In the genomic region with DNA sequence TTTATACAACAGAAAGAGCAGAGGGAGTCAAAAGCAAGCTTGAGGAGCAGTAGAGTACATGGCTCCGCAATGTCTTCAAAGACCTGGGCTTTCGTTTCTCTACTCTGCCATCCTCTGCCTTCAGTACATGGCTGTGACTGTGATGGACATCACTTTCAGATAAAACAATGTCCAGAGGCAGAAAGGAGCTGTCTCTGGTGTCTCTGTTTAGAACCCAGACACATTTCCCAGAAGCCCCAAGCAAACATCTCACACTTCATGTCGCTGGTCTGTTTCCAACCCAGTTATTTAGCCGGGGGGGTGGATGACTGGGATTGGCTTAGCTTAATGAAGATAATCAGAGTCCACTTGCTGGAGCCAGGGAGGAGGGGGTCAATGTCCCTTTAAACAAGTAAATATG, we compare ENCODE assay signal across 17 cellular contexts. TPM values are rescaled to one million over a fixed set of nuclear protein-coding genes. Genes with fewer than 3 reads are reported as not detected.
A peak's percentile ranks its signal among the peaks of the same experiment; 100 is the strongest.
DNase-seq lines count a peak whose midpoint lies in the region; ATAC-seq and TF ChIP-seq lines count a peak whose summit lies in the region.
"Had no signal": no experiment of that assay in that cellular context is flagged by ENCODE, and none has a peak within 500 bp of the region (broad histone marks: within the 10 kb centered on the region; RNA-seq: fewer than 3 reads in every experiment).

No MANE protein-coding gene starts in this region.

- no peaks in the 10 kb centered on the region for H3K4me1 ChIP-seq in liver (ENCODE audit: control insufficient read depth in 4 of 4, insufficient read depth in 4 of 4, low read length in 3 of 4)
- H3K4me1 ChIP-seq in right lobe of liver = no peaks in the 10 kb centered on the region
- peaks cover 27% of the 10 kb centered on the region for H3K4me1 ChIP-seq in IMR-90 (ENCODE audit: control insufficient read depth, insufficient read depth, low read length)
- H3K4me1 ChIP-seq in mesenchymal stem cell (ENCODE audit: control insufficient read depth, insufficient read depth, low read depth, low read length) = peaks cover 5% of the 10 kb centered on the region
- H3K4me1 ChIP-seq: Caco-2 had no signal

- BruUV-seq in IMR-90 (replicated peaks; lab: Mats Ljungman, UMichigan) = no TSS peak

- H3K27me3 ChIP-seq in liver (ENCODE audit: control insufficient read depth in 4 of 4, insufficient read depth in 4 of 4, low read length in 3 of 4) (no peaks in the 10 kb centered on the region), right lobe of liver (no peaks in the 10 kb centered on the region), IMR-90 (ENCODE audit: control insufficient read depth, insufficient read depth, low read length) (no peaks in the 10 kb centered on the region), mesenchymal stem cell (ENCODE audit: control insufficient read depth in 1 of 2, insufficient read depth in 1 of 2, low read length in 2 of 2) (no peaks in the 10 kb centered on the region)
- H3K27me3 ChIP-seq: BLaER1 treated with 17β-estradiol and CSF1 and Interleukin-3, amounts not matched to agents 10 nM and 100 nM had no signal

- peak overlapping the region; percentile 4 for H2BK5ac ChIP-seq in IMR-90 (ENCODE audit: low read depth, low read length, poor library complexity, severe bottlenecking)
- H2BK5ac ChIP-seq in mesenchymal stem cell (ENCODE audit: low read depth, low read length, poor library complexity, severe bottlenecking) = no peak overlapping the region

- POLR2A ChIA-PET in IMR-90 (lab: Charles Lee; ENCODE audit: unreplicated experiment) = no interaction called here

- H3K27ac ChIP-seq in liver (ENCODE audit: low read depth in 1 of 2, low read length in 2 of 2) = no peak overlapping the region
- H3K27ac ChIP-seq in right lobe of liver = no peak overlapping the region
- peak overlapping the region; percentile 8; the same call in 1 of the 2 replicates for H3K27ac ChIP-seq in IMR-90 (ENCODE audit: insufficient read depth, low read length)
- H3K27ac ChIP-seq in mesenchymal stem cell (ENCODE audit: low read length, poor library complexity, severe bottlenecking) = no peak overlapping the region
- H3K27ac ChIP-seq: BLaER1 treated with 17β-estradiol and CSF1 and Interleukin-3, amounts not matched to agents 10 nM and 100 nM; C4-2B had no signal

- in situ Hi-C loops in IMR-90 (cut with MboI; ENCODE audit: low sequenced_read_pairs) = no loop called here

- H3K18ac ChIP-seq in IMR-90 (ENCODE audit: low read depth, low read length) = no peak overlapping the region
- H3K18ac ChIP-seq in mesenchymal stem cell (ENCODE audit: low read depth in 1 of 2, low read length in 2 of 2) = peak overlapping the region in 1 of 2 experiments; percentile 0

- peaks cover 15% of the 10 kb centered on the region for H3K9me1 ChIP-seq in IMR-90 (ENCODE audit: insufficient read depth, low read length)

- H3K4me2 ChIP-seq in IMR-90 (ENCODE audit: low read depth, low read length) (no peak overlapping the region; the same call in 1 of the 2 replicates), mesenchymal stem cell (ENCODE audit: low read length, poor library complexity, severe bottlenecking) (no peak overlapping the region)

- H3K79me1 ChIP-seq in IMR-90 (ENCODE audit: low read depth in 1 of 2, low read length in 2 of 2) (peaks cover 14 to 76% of the 10 kb centered on the region in 2 experiments), mesenchymal stem cell (replicated peaks; ENCODE audit: low read length, poor library complexity, severe bottlenecking) (peaks cover 12% of the 10 kb centered on the region)

- H3K23ac ChIP-seq in IMR-90 (ENCODE audit: low read depth, low read length) (0 out of 2 replicates have a peak overlapping the region, but pooled peaks have one; percentile 25), mesenchymal stem cell (ENCODE audit: low read length in 2 of 2) (no peak overlapping the region)

- no peak overlapping the region; the same call in 1 of the 2 replicates for H3K14ac ChIP-seq in IMR-90 (replicated peaks; ENCODE audit: low read depth, low read length)
- H3K14ac ChIP-seq in mesenchymal stem cell (ENCODE audit: low read length in 2 of 2) = no peak overlapping the region

- H3K9me3 ChIP-seq in liver (ENCODE audit: control insufficient read depth in 4 of 4, low read length in 3 of 4) = no peaks in the 10 kb centered on the region
- H3K9me3 ChIP-seq in right lobe of liver = no peaks in the 10 kb centered on the region
- no peaks in the 10 kb centered on the region for H3K9me3 ChIP-seq in IMR-90 (ENCODE audit: control insufficient read depth, insufficient read depth, low read length)
- H3K9me3 ChIP-seq in mesenchymal stem cell (ENCODE audit: control insufficient read depth, low read length) = no peaks in the 10 kb centered on the region
- H3K9me3 ChIP-seq: BLaER1 treated with 17β-estradiol and CSF1 and Interleukin-3, amounts not matched to agents 10 nM and 100 nM; Caco-2 had no signal

- dilution Hi-C loops in IMR-90 (cut with HindIII; ENCODE audit: low sequenced_read_pairs, unreplicated experiment) = no loop called here

- no peak overlapping the region; the same call in 1 of the 2 replicates for H2BK120ac ChIP-seq in IMR-90 (ENCODE audit: low read depth, low read length)
- H2BK120ac ChIP-seq in mesenchymal stem cell (ENCODE audit: low read depth, low read length) = peak overlapping the region; percentile 61

- no peak overlapping the region for H2BK15ac ChIP-seq in IMR-90 (ENCODE audit: low read depth, low read length)
- H2BK15ac ChIP-seq in mesenchymal stem cell (ENCODE audit: low read depth, poor library complexity, severe bottlenecking) = peak overlapping the region; percentile 15

- H4K8ac ChIP-seq in IMR-90 (ENCODE audit: low read depth in 2 of 2, low read length in 2 of 2) (no peak overlapping the region), mesenchymal stem cell (ENCODE audit: low read length) (no peak overlapping the region)

- H3K9ac ChIP-seq in liver (ENCODE audit: low read depth in 1 of 2, low read length in 2 of 2) (no peak overlapping the region), IMR-90 (ENCODE audit: low read depth, low read length) (no peak overlapping the region), mesenchymal stem cell (ENCODE audit: low read length) (no peak overlapping the region)
- H3K9ac ChIP-seq: BLaER1 treated with 17β-estradiol and CSF1 and Interleukin-3, amounts not matched to agents 10 nM and 100 nM had no signal

- CTCF ChIA-PET in IMR-90 (lab: Yijun Ruan, JAX) = interaction anchor here (1.0 kb wide), 1 partner anchor 24 kb away, joined by 4 read pairs; no protein-coding TSS in a partner anchor

- H2AFZ ChIP-seq in IMR-90 (replicated peaks; ENCODE audit: low read length, poor library complexity) = no peak overlapping the region
- no peak overlapping the region for H2AFZ ChIP-seq in mesenchymal stem cell (ENCODE audit: low read depth, low read length)

- TF ChIP-seq RAD21 in liver (IDR thresholded peaks at IDR 0.05) = no peak
- TF ChIP-seq RAD21 in IMR-90 (IDR thresholded peaks at IDR 0.05; ENCODE audit: low read length) = no peak

- no peaks in the 10 kb centered on the region for H3K36me3 ChIP-seq in liver (ENCODE audit: control insufficient read depth in 4 of 4, insufficient read depth in 3 of 4, low read depth in 1 of 4, low read length in 3 of 4)
- no peaks in the 10 kb centered on the region for H3K36me3 ChIP-seq in right lobe of liver
- H3K36me3 ChIP-seq in IMR-90 (ENCODE audit: control insufficient read depth, insufficient read depth, low read length) = peaks cover 23% of the 10 kb centered on the region
- H3K36me3 ChIP-seq in mesenchymal stem cell (ENCODE audit: control insufficient read depth in 1 of 2, insufficient read depth in 2 of 2, low read depth in 1 of 2, low read length in 2 of 2) = peaks cover 0 to 6% of the 10 kb centered on the region in 2 experiments
- H3K36me3 ChIP-seq: BLaER1 treated with 17β-estradiol and CSF1 and Interleukin-3, amounts not matched to agents 10 nM and 100 nM had no signal

- DNase-seq in right lobe of liver (no peak), IMR-90 (no peak), mesenchymal stem cell (no peak), GF-D8 (lab: John Stamatoyannopoulos, UW) (no peak)
- DNase-seq: 8988T; ACHN; Caco-2; Calu3; CD4-positive, alpha-beta T cell; CD8-positive, alpha-beta T cell; DMS79 treated with DMSO at 0.1 percent for 48 hours had no signal

- peak overlapping the region; percentile 47; the same call in 1 of the 2 replicates for H3K4ac ChIP-seq in IMR-90 (ENCODE audit: low read depth, low read length)
- peak overlapping the region in 1 of 2 experiments; percentile 69 for H3K4ac ChIP-seq in mesenchymal stem cell (ENCODE audit: low read depth in 1 of 2, low read length in 2 of 2)

- H2BK20ac ChIP-seq in IMR-90 (ENCODE audit: low read depth, low read length) = no peak overlapping the region

- H3K4me3 ChIP-seq in liver (ENCODE audit: low read depth in 1 of 3, low read length in 3 of 3) (no peak overlapping the region), right lobe of liver (no peak overlapping the region), IMR-90 (ENCODE audit: insufficient read depth, low read depth, low read length) (no peak overlapping the region), mesenchymal stem cell (ENCODE audit: insufficient read depth in 1 of 2, low read depth in 1 of 2, low read length in 2 of 2) (no peak overlapping the region)
- H3K4me3 ChIP-seq: BLaER1 treated with 17β-estradiol and CSF1 and Interleukin-3, amounts not matched to agents 10 nM and 100 nM; GM12878 had no signal

- peaks cover 11% of the 10 kb centered on the region for H4K20me1 ChIP-seq in IMR-90 (ENCODE audit: insufficient read depth, low read length)
- H4K20me1 ChIP-seq: BLaER1 treated with 17β-estradiol and CSF1 and Interleukin-3, amounts not matched to agents 10 nM and 100 nM had no signal

- WGBS in liver = 66% methylated on average over 4 of the region's 4 CpGs
- WGBS in right lobe of liver (ENCODE audit: insufficient coverage, low coverage, low lambda C conversion rate, missing lambda C conversion rate) = 55% methylated on average over 3 of the region's 4 CpGs
- 80% methylated on average over 1 of the region's 4 CpGs; no CpG with 5 or more reads in 1 of the 2 experiments for WGBS in IMR-90 (ENCODE audit: extremely low coverage in 2 of 2, insufficient read length in 1 of 2), 2 experiments
- 81% methylated on average over 4 of the region's 4 CpGs for WGBS in mesenchymal stem cell

- H2BK12ac ChIP-seq in mesenchymal stem cell (ENCODE audit: low read length in 2 of 2) = peak overlapping the region; percentile 37 to 60

- no peak overlapping the region for H2AK9ac ChIP-seq in IMR-90 (replicated peaks; ENCODE audit: low read depth, low read length, poor library complexity)

- H2AK5ac ChIP-seq in IMR-90 (ENCODE audit: low read depth, low read length) (peak overlapping the region; percentile 24; the same call in 1 of the 2 replicates), mesenchymal stem cell (ENCODE audit: low read length, severe bottlenecking) (peak overlapping the region; percentile 35)

- intact Hi-C loops in right lobe of liver (cut with DNase I) = no loop called here
- intact Hi-C loops in IMR-90 (cut with micrococcal nuclease) = no loop called here

- H4K91ac ChIP-seq in IMR-90 (ENCODE audit: insufficient read depth, low read depth, low read length) (0 out of 2 replicates have a peak overlapping the region, but pooled peaks have one; percentile 19), mesenchymal stem cell (ENCODE audit: low read length) (no peak overlapping the region)

- no peak overlapping the region for H3K56ac ChIP-seq in IMR-90 (ENCODE audit: extremely low read depth, insufficient read depth, low read length)

- TF ChIP-seq POLR2A in right lobe of liver (IDR thresholded peaks at IDR 0.05) (no peak), IMR-90 (IDR thresholded peaks at IDR 0.05; ENCODE audit: low read depth, low read length) (no peak)

- ATAC-seq in right lobe of liver = no peak
- ATAC-seq in IMR-90 (ENCODE audit: low read depth) = no peak
- ATAC-seq in GM18873 (IDR thresholded peaks at IDR 0.05; ENCODE audit: low FRiP score, unreplicated experiment) = no peak
- no peak for ATAC-seq in HG03135 (IDR thresholded peaks at IDR 0.05; ENCODE audit: unreplicated experiment)
- ATAC-seq: CD8-positive, alpha-beta T cell; GM12878 had no signal

- 0 out of 2 replicates have a peak overlapping the region, but pooled peaks have one; percentile 2 for H4K5ac ChIP-seq in IMR-90 (ENCODE audit: low read depth, low read length)

- no peak for TF ChIP-seq CTCF in liver (IDR thresholded peaks at IDR 0.05; ENCODE audit: low read depth, low read length, missing input control)
- TF ChIP-seq CTCF in right lobe of liver (IDR thresholded peaks at IDR 0.05) = no peak
- no peak for TF ChIP-seq CTCF in IMR-90 (conservative IDR thresholded peaks at IDR 0.05; ENCODE audit: low read depth, low read length)

RNA-seq across cellular contexts. Expression of a gene that starts 25.6 kb away (rescaled TPM):
- total RNA-seq in liver (1 to 10 TPM in 1 of 2 donors, under 1 TPM in 1; 0.17 to 2.5 TPM), right lobe of liver (1 to 10 TPM in 3 of 6 experiments, under 1 TPM in 2, not detected in 1; 0.09 to 1.3 (median 1.1) TPM), IMR-90 (2012; rRNA removed) (27.1 and 43.6 TPM in 2 replicates)
- polyA plus RNA-seq in liver (under 1 TPM; 0.09 to 0.58 TPM), IMR-90 (2012; rRNA removed) (40.7 and 42.7 TPM in 2 replicates)
- polyA plus RNA-seq in IMR-90 (2012; cell fraction: cytosol; rRNA removed) = 8.9 and 10.9 TPM in 2 replicates
- 69.0 and 361 TPM in 2 replicates for polyA plus RNA-seq in IMR-90 (2012; cell fraction: nucleus; rRNA removed; ENCODE audit: low replicate concordance)
- polyA plus RNA-seq in mesenchymal stem cell (2013, experiment 1 of 2) = 104 TPM
- polyA plus RNA-seq in mesenchymal stem cell (2013, experiment 2 of 2) = 103 TPM
- total RNA-seq: Caco-2; Calu3; CD8-positive, alpha-beta T cell; GM12878 had no signal
